In genomic region chr18:46224181-46224775, GRCh38 we compare ENCODE assay signal across 16 cellular contexts.
DNase-seq lines count a peak whose midpoint lies in the region; ATAC-seq, FAIRE-seq and TF ChIP-seq lines count a peak whose summit lies in the region.
"Had no signal": no experiment of that assay in that cellular context is flagged by ENCODE, and none has a peak within 500 bp of the region (broad histone marks: within the 10 kb centered on the region; RNA-seq: fewer than 3 reads in every experiment).

No MANE protein-coding gene starts in this region.

- in situ Hi-C loops in HepG2 (cut with HindIII; ENCODE audit: extremely low pct_ligation_motif_present, low pct_unique_long_range_greater_than_20kb) = no loop called here

- intact Hi-C loops in HepG2 (cut with micrococcal nuclease; ENCODE audit: unreplicated experiment) = no loop called here
- intact Hi-C loops in naive thymus-derived CD4-positive, alpha-beta T cell (cut with micrococcal nuclease) = no loop called here

- H3K36me3 Mint-ChIP-seq in activated naive CD8-positive, alpha-beta T cell treated with anti-CD3 and anti-CD28 coated beads, Interleukin-2, amount 10 ng/mL, durations not matched to agents 7 days and 5 days = peaks cover 22% of the 10 kb centered on the region
- peaks cover 0 to 35% (median 20%) of the 10 kb centered on the region in 3 donors for H3K36me3 Mint-ChIP-seq in naive thymus-derived CD8-positive, alpha-beta T cell
- peaks cover 0 to 23% (median 18%) of the 10 kb centered on the region in 5 donors for H3K36me3 Mint-ChIP-seq in naive thymus-derived CD4-positive, alpha-beta T cell

- no peak overlapping the region for H3K9ac ChIP-seq in HepG2 (ENCODE audit: insufficient read depth, low read depth, low read length)
- H3K9ac ChIP-seq: BLaER1, neural progenitor cell had no signal

- peak overlapping the region; percentile 71 for H3K27ac Mint-ChIP-seq in activated naive CD8-positive, alpha-beta T cell treated with anti-CD3 and anti-CD28 coated beads, Interleukin-2, amount 10 ng/mL, durations not matched to agents 7 days and 5 days
- peak overlapping the region in 6 of 10 donors; percentile 4 to 71 (median 32) for H3K27ac Mint-ChIP-seq in naive thymus-derived CD8-positive, alpha-beta T cell
- peak overlapping the region in 2 of 9 donors; percentile 44 to 81 for H3K27ac Mint-ChIP-seq in naive thymus-derived CD4-positive, alpha-beta T cell
- H3K27ac Mint-ChIP-seq: neural progenitor cell had no signal

- no peak for TF ChIP-seq RAD21 in HepG2 (CRISPR knock-in tag; IDR thresholded peaks at IDR 0.05)

- 85% methylated on average over 2 of the region's 2 CpGs for WGBS in HepG2 (ENCODE audit: low lambda C conversion rate)

- peaks cover 2% of the 10 kb centered on the region for H3K79me2 ChIP-seq in HepG2 (ENCODE audit: insufficient read depth, low read length)

- no peak for ATAC-seq in activated naive CD8-positive, alpha-beta T cell treated with anti-CD3 and anti-CD28 coated beads, Interleukin-2, amount 10 ng/mL, durations not matched to agents 7 days and 5 days (ENCODE audit: low read depth)
- ATAC-seq in naive thymus-derived CD8-positive, alpha-beta T cell = no peak
- ATAC-seq in HepG2 = no peak
- ATAC-seq in naive thymus-derived CD4-positive, alpha-beta T cell = no peak
- ATAC-seq: gastrocnemius medialis, lower lobe of right lung, right cardiac atrium had no signal

- DNase-seq in EH (ENCODE audit: low read depth) (peak; percentile 54), HT1080 (ENCODE audit: low read depth) (peak; percentile 45), HepG2 (ENCODE audit: low spot score) (no peak)
- DNase-seq in activated naive CD8-positive, alpha-beta T cell treated with anti-CD3 and anti-CD28 coated beads, Interleukin-2, amount 10 ng/mL, durations not matched to agents 7 days and 5 days = no peak
- DNase-seq in naive thymus-derived CD8-positive, alpha-beta T cell = no peak
- DNase-seq in activated effector memory CD4-positive, alpha-beta T cell treated with Interleukin-2 at 50 U/mL for 16 hours = no peak
- DNase-seq in naive thymus-derived CD4-positive, alpha-beta T cell = no peak
- DNase-seq: amygdala, gastrocnemius medialis, lower lobe of right lung, NCI-H146, NCI-H446, right cardiac atrium had no signal

- no peaks in the 10 kb centered on the region for H3K9me3 ChIP-seq in HepG2 (ENCODE audit: low read length)
- H3K9me3 ChIP-seq in naive thymus-derived CD4-positive, alpha-beta T cell (ENCODE audit: control insufficient read depth in 2 of 3, low read length in 3 of 3) = no peaks in the 10 kb centered on the region
- H3K9me3 ChIP-seq: BLaER1, gastrocnemius medialis, lower lobe of right lung, SJCRH30 had no signal

- FAIRE-seq in HepG2 (lab: Jason Lieb, UNC) = no peak

- peaks cover 61% of the 10 kb centered on the region for H3K4me1 Mint-ChIP-seq in activated naive CD8-positive, alpha-beta T cell treated with anti-CD3 and anti-CD28 coated beads, Interleukin-2, amount 10 ng/mL, durations not matched to agents 7 days and 5 days
- H3K4me1 Mint-ChIP-seq in naive thymus-derived CD8-positive, alpha-beta T cell = peaks cover 33 to 81% (median 53%) of the 10 kb centered on the region in 4 donors
- H3K4me1 Mint-ChIP-seq in naive thymus-derived CD4-positive, alpha-beta T cell = peaks cover 42 to 93% (median 73%) of the 10 kb centered on the region in 7 donors

- H3K4me3 Mint-ChIP-seq in activated naive CD8-positive, alpha-beta T cell treated with anti-CD3 and anti-CD28 coated beads, Interleukin-2, amount 10 ng/mL, durations not matched to agents 7 days and 5 days = peak overlapping the region; percentile 51
- peak overlapping the region in 1 of 10 donors; percentile 12 for H3K4me3 Mint-ChIP-seq in naive thymus-derived CD8-positive, alpha-beta T cell
- no peak overlapping the region for H3K4me3 Mint-ChIP-seq in naive thymus-derived CD4-positive, alpha-beta T cell
- H3K4me3 Mint-ChIP-seq: neural progenitor cell had no signal

- H3K27me3 Mint-ChIP-seq in activated naive CD8-positive, alpha-beta T cell treated with anti-CD3 and anti-CD28 coated beads, Interleukin-2, amount 10 ng/mL, durations not matched to agents 7 days and 5 days = no peaks in the 10 kb centered on the region
- H3K27me3 Mint-ChIP-seq in naive thymus-derived CD8-positive, alpha-beta T cell = no peaks in the 10 kb centered on the region
- H3K27me3 Mint-ChIP-seq in naive thymus-derived CD4-positive, alpha-beta T cell = no peaks in the 10 kb centered on the region

- no peaks in the 10 kb centered on the region for H4K20me1 ChIP-seq in HepG2 (ENCODE audit: insufficient read depth, low read length)

- TF ChIP-seq EP300 in HepG2 (IDR thresholded peaks at IDR 0.05; ENCODE audit: low read depth in 2 of 2, low read length in 2 of 2) (no peak), HepG2 (CRISPR knock-in tag; IDR thresholded peaks at IDR 0.05; ENCODE audit: borderline replicate concordance) (no peak)

- no peaks in the 10 kb centered on the region for H3K4me1 ChIP-seq in HepG2 (ENCODE audit: insufficient read depth, low read length)
- peaks cover 6 to 36% of the 10 kb centered on the region in 2 donors for H3K4me1 ChIP-seq in naive thymus-derived CD4-positive, alpha-beta T cell (ENCODE audit: control insufficient read depth in 2 of 2, insufficient read depth in 2 of 2, low read length in 2 of 2)
- H3K4me1 ChIP-seq: neural progenitor cell had no signal

- H2AFZ ChIP-seq in HepG2 (ENCODE audit: low read length) = no peak overlapping the region
- H2AFZ ChIP-seq: neural progenitor cell had no signal

- CTCF ChIA-PET in HepG2 (lab: Yijun Ruan, JAX; ENCODE audit: low intra/inter-chr PET ratio, low total read pairs) = no interaction called here
- CTCF ChIA-PET in naive thymus-derived CD4-positive, alpha-beta T cell (lab: Charles Lee) = interaction anchor here (0.6 to 1.2 kb wide), 5 partner anchors 15 to 559 kb away, joined by 3 to 5 read pairs (median 3); a partner anchor contains a TSS

- no peak for TF ChIP-seq POLR2A in HepG2 (IDR thresholded peaks at IDR 0.05; ENCODE audit: insufficient read depth in 1 of 2, low read depth in 2 of 2, low read length in 2 of 2)

- BruUV-seq in HepG2 (replicated peaks; lab: Mats Ljungman, UMichigan) = no TSS peak

- H3K9me3 Mint-ChIP-seq in activated naive CD8-positive, alpha-beta T cell treated with anti-CD3 and anti-CD28 coated beads, Interleukin-2, amount 10 ng/mL, durations not matched to agents 7 days and 5 days = no peaks in the 10 kb centered on the region
- H3K9me3 Mint-ChIP-seq in naive thymus-derived CD8-positive, alpha-beta T cell = no peaks in the 10 kb centered on the region
- H3K9me3 Mint-ChIP-seq in naive thymus-derived CD4-positive, alpha-beta T cell = no peaks in the 10 kb centered on the region
- H3K9me3 Mint-ChIP-seq: neural progenitor cell had no signal

- H3K4me2 ChIP-seq in HepG2 (ENCODE audit: low read depth, low read length) = no peak overlapping the region
- H3K4me2 ChIP-seq: BLaER1, neural progenitor cell had no signal

- H3K27ac ChIP-seq in HepG2 (ENCODE audit: extremely low read length, insufficient read depth, low read length) = no peak overlapping the region
- H3K27ac ChIP-seq in naive thymus-derived CD4-positive, alpha-beta T cell (ENCODE audit: low read depth, low read length) = no peak overlapping the region
- H3K27ac ChIP-seq: BLaER1, gastrocnemius medialis, lower lobe of right lung, neural progenitor cell, SJCRH30 had no signal

- POLR2A ChIA-PET in activated naive CD8-positive, alpha-beta T cell treated with anti-CD3 and anti-CD28 coated beads, Interleukin-2, amount 10 ng/mL, durations not matched to agents 7 days and 5 days (lab: Charles Lee) = interaction anchor here (0.9 kb wide), 1 partner anchor 16 kb away, joined by 3 read pairs; no protein-coding TSS in a partner anchor
- POLR2A ChIA-PET in naive thymus-derived CD8-positive, alpha-beta T cell (lab: Charles Lee) = interaction anchor here (0.6 kb wide), 1 partner anchor 10 kb away, joined by 3 read pairs; no protein-coding TSS in a partner anchor
- POLR2A ChIA-PET in HepG2 (lab: Yijun Ruan, JAX) = no interaction called here
- POLR2A ChIA-PET in naive thymus-derived CD4-positive, alpha-beta T cell (lab: Charles Lee) = no interaction called here

- no peak for TF ChIP-seq CTCF in HepG2 (CRISPR knock-in tag; IDR thresholded peaks at IDR 0.05)

- H3K27me3 ChIP-seq in HepG2 (ENCODE audit: control insufficient read depth in 1 of 2, insufficient read depth in 2 of 2, low read length in 2 of 2) = no peaks in the 10 kb centered on the region
- H3K27me3 ChIP-seq in naive thymus-derived CD4-positive, alpha-beta T cell (ENCODE audit: control insufficient read depth in 2 of 2, insufficient read depth in 2 of 2, low read length in 2 of 2) = no peaks in the 10 kb centered on the region
- H3K27me3 ChIP-seq: BLaER1, gastrocnemius medialis, neural progenitor cell, SJCRH30 had no signal

- H3K4me3 ChIP-seq in HepG2 (replicated peaks in 1 of 3; ENCODE audit: insufficient read depth in 1 of 3, low read depth in 2 of 3, low read length in 3 of 3) = no peak overlapping the region
- H3K4me3 ChIP-seq in naive thymus-derived CD4-positive, alpha-beta T cell (ENCODE audit: low read length) = no peak overlapping the region
- H3K4me3 ChIP-seq: BLaER1, gastrocnemius medialis, lower lobe of right lung, neural progenitor cell, SJCRH30 had no signal

- peaks cover 0 to 2% of the 10 kb centered on the region in 2 experiments; a peak in 2 of 5 replicates for H3K36me3 ChIP-seq in HepG2 (replicated peaks in 1 of 2; ENCODE audit: control insufficient read depth in 1 of 2, insufficient read depth in 2 of 2, low read length in 2 of 2)
- H3K36me3 ChIP-seq in naive thymus-derived CD4-positive, alpha-beta T cell (ENCODE audit: control insufficient read depth in 2 of 3, insufficient read depth in 3 of 3, low read length in 3 of 3) = peaks cover 0 to 6% (median 0%) of the 10 kb centered on the region in 3 experiments
- H3K36me3 ChIP-seq: gastrocnemius medialis, lower lobe of right lung, neural progenitor cell, SJCRH30 had no signal

TF ChIP-seq in HepG2, 621 proteins besides CTCF, POLR2A, EP300 and RAD21 (continues in another document):
- TF ChIP-seq, protein P1, sequence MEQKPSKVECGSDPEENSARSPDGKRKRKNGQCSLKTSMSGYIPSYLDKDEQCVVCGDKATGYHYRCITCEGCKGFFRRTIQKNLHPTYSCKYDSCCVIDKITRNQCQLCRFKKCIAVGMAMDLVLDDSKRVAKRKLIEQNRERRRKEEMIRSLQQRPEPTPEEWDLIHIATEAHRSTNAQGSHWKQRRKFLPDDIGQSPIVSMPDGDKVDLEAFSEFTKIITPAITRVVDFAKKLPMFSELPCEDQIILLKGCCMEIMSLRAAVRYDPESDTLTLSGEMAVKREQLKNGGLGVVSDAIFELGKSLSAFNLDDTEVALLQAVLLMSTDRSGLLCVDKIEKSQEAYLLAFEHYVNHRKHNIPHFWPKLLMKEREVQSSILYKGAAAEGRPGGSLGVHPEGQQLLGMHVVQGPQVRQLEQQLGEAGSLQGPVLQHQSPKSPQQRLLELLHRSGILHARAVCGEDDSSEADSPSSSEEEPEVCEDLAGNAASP (CRISPR knock-in tag; IDR thresholded peaks at IDR 0.05; ENCODE audit: borderline replicate concordance) = no peak
- no peak for TF ChIP-seq KDM4B (CRISPR knock-in tag; IDR thresholded peaks at IDR 0.05)
- TF ChIP-seq ZNF878 (CRISPR knock-in tag; IDR thresholded peaks at IDR 0.05) = no peak
- TF ChIP-seq ZNF44 (CRISPR knock-in tag; IDR thresholded peaks at IDR 0.05) = no peak
- no peak for TF ChIP-seq ZNF768 (CRISPR knock-in tag; IDR thresholded peaks at IDR 0.05)

Comparison
In these comparisons a context has a peak if more than half of its experiments do, and no peak if none do; other contexts are left out.
1. DNase-seq: peak in EH (single experiment) and HT1080 (single experiment); none in activated naive CD8-positive, alpha-beta T cell treated with anti-CD3 and anti-CD28 coated beads, Interleukin-2, amount 10 ng/mL, durations not matched to agents 7 days and 5 days (single experiment), naive thymus-derived CD8-positive, alpha-beta T cell (0 of 10), HepG2 (single experiment), activated effector memory CD4-positive, alpha-beta T cell treated with Interleukin-2 at 50 U/mL for 16 hours (single experiment) and naive thymus-derived CD4-positive, alpha-beta T cell (0 of 9).
2. POLR2A ChIA-PET loops: an anchor here in activated naive CD8-positive, alpha-beta T cell treated with anti-CD3 and anti-CD28 coated beads, Interleukin-2, amount 10 ng/mL, durations not matched to agents 7 days and 5 days (0.9 kb wide) and naive thymus-derived CD8-positive, alpha-beta T cell (0.6 kb wide); none called in HepG2 and naive thymus-derived CD4-positive, alpha-beta T cell.